In genomic region chr4:94714761-94715160, GRCh38 we compare ENCODE assay signal across 21 cellular contexts. TPM values are rescaled to one million over a fixed set of nuclear protein-coding genes. Genes with fewer than 3 reads are reported as not detected.
A peak's percentile ranks its signal among the peaks of the same experiment; 100 is the strongest.
DNase-seq lines count a peak whose midpoint lies in the region; FAIRE-seq and TF ChIP-seq lines count a peak whose summit lies in the region.
"Had no signal": no experiment of that assay in that cellular context is flagged by ENCODE, and none has a peak within 500 bp of the region (broad histone marks: within the 10 kb centered on the region; RNA-seq: fewer than 3 reads in every experiment).

No MANE protein-coding gene starts in this region.

- DNase-seq in AG09319 (ENCODE audit: extremely low read depth, low read depth), result peak; percentile 30
- DNase-seq in LHCN-M2 (ENCODE audit: low read depth), result peak; percentile 75
- DNase-seq in fibroblast of lung (ENCODE audit: low read depth in 2 of 2), result peak; percentile 70 to 89
- peak; percentile 78 to 94 for DNase-seq in trophoblast cell
- DNase-seq in colonic mucosa, result no peak
- DNase-seq in frontal cortex (ENCODE audit: low spot score in 2 of 2), result no peak
- no peak for DNase-seq in stimulated activated CD4-positive, alpha-beta T cell treated with anti-CD3 and anti-CD28 coated beads, Interleukin-4, amount 100 ng/mL, for 24 hours
- DNase-seq in cardiac septum (ENCODE audit: low spot score), result no peak
- DNase-seq: activated CD4-positive, alpha-beta memory T cell treated with anti-CD3 and anti-CD28 coated beads, Interleukin-2, amount 10 ng/mL, durations not matched to agents 7 days and 5 days; activated CD4-positive, CD25-positive, alpha-beta regulatory T cell; activated naive CD4-positive, alpha-beta T cell treated with anti-CD3 and anti-CD28 coated beads, Interleukin-2, amount 10 ng/mL, durations not matched to agents 7 days and 5 days; AML-193; cortex of kidney; H7; NCI-H1436; PC-3; SJCRH30; spleen; substantia nigra had no signal

- H2AFZ ChIP-seq in fibroblast of lung (ENCODE audit: low read length) (peak overlapping the region; percentile 20), trophoblast cell (ENCODE audit: insufficient read depth, low read length, poor library complexity) (no peak overlapping the region)

- H3K9me3 ChIP-seq in fibroblast of lung (ENCODE audit: control insufficient read depth, insufficient read depth, low read depth, low read length) (no peaks in the 10 kb centered on the region), trophoblast cell (ENCODE audit: insufficient read depth, low read depth, low read length) (no peaks in the 10 kb centered on the region), colonic mucosa (no peaks in the 10 kb centered on the region)
- H3K9me3 ChIP-seq: SJCRH30, spleen had no signal

- no peak overlapping the region for H2BK5ac ChIP-seq in trophoblast cell (ENCODE audit: low read depth, low read length, poor library complexity)

- no peaks in the 10 kb centered on the region for H3K79me1 ChIP-seq in trophoblast cell (ENCODE audit: low read length)

- H3K36me3 ChIP-seq in fibroblast of lung (ENCODE audit: control insufficient read depth, insufficient read depth, low read length), result no peaks in the 10 kb centered on the region
- H3K36me3 ChIP-seq in trophoblast cell (ENCODE audit: control insufficient read depth in 1 of 2, insufficient read depth in 2 of 2, low read length in 2 of 2), result no peaks in the 10 kb centered on the region
- no peaks in the 10 kb centered on the region for H3K36me3 ChIP-seq in colonic mucosa
- H3K36me3 ChIP-seq: SJCRH30, spleen had no signal

- H3K27ac ChIP-seq in fibroblast of lung (ENCODE audit: insufficient read depth, low read length), result peak overlapping the region; percentile 5
- H3K27ac ChIP-seq in trophoblast cell (ENCODE audit: low read depth, low read length), result no peak overlapping the region
- H3K27ac ChIP-seq in colonic mucosa, result no peak overlapping the region
- H3K27ac ChIP-seq: SJCRH30, spleen had no signal

- TF ChIP-seq CTCF in AG09319 (IDR thresholded peaks at IDR 0.05; ENCODE audit: low read depth, low read length), result no peak
- TF ChIP-seq CTCF in fibroblast of lung (conservative IDR thresholded peaks at IDR 0.05 in 1 of 2, IDR thresholded peaks at IDR 0.05 in 1 of 2; ENCODE audit: low read depth in 1 of 2, low read length in 2 of 2), result no peak
- no peak for TF ChIP-seq CTCF in colonic mucosa (IDR thresholded peaks at IDR 0.05)

- H3K4me3 ChIP-seq in fibroblast of lung (replicated peaks in 1 of 4; ENCODE audit: control extremely low read depth in 1 of 4, insufficient read depth in 1 of 4, low read depth in 3 of 4, low read length in 4 of 4) (no peak overlapping the region), trophoblast cell (ENCODE audit: low read depth, low read length) (no peak overlapping the region), colonic mucosa (no peak overlapping the region)
- H3K4me3 ChIP-seq: SJCRH30, spleen had no signal

- WGBS in trophoblast cell (ENCODE audit: extremely low coverage, insufficient coverage, insufficient read length), result no CpG with 5 or more reads among the region's 1 CpG

- H3K9ac ChIP-seq in fibroblast of lung (ENCODE audit: insufficient read depth, low read length), result no peak overlapping the region
- H3K9ac ChIP-seq in trophoblast cell (ENCODE audit: low read length), result no peak overlapping the region
- no peak overlapping the region for H3K9ac ChIP-seq in colonic mucosa (ENCODE audit: low read depth in 2 of 2, low read length in 2 of 2)

- H3K23ac ChIP-seq in trophoblast cell (ENCODE audit: low read length), result no peak overlapping the region

- H3K79me2 ChIP-seq in fibroblast of lung (ENCODE audit: control insufficient read depth, insufficient read depth, low read length) (no peaks in the 10 kb centered on the region), trophoblast cell (ENCODE audit: control insufficient read depth, insufficient read depth, low read length, poor library complexity) (no peaks in the 10 kb centered on the region)

- H3K4ac ChIP-seq in trophoblast cell (ENCODE audit: low read depth, low read length), result no peak overlapping the region

- H2BK12ac ChIP-seq in trophoblast cell (ENCODE audit: low read length), result no peak overlapping the region

- no peak overlapping the region for H3K14ac ChIP-seq in trophoblast cell (ENCODE audit: low read length)

- H3K4me2 ChIP-seq in fibroblast of lung (ENCODE audit: extremely low read depth, insufficient read depth, low read length) (no peak overlapping the region), trophoblast cell (ENCODE audit: low read length) (no peak overlapping the region)

- H3K27me3 ChIP-seq in fibroblast of lung (ENCODE audit: control insufficient read depth, insufficient read depth, low read length) (no peaks in the 10 kb centered on the region), trophoblast cell (ENCODE audit: insufficient read depth, low read length) (no peaks in the 10 kb centered on the region), colonic mucosa (no peaks in the 10 kb centered on the region)
- H3K27me3 ChIP-seq: SJCRH30 had no signal

- no peaks in the 10 kb centered on the region for H4K20me1 ChIP-seq in fibroblast of lung (ENCODE audit: control insufficient read depth, extremely low read depth, insufficient read depth, low read length)

- no peak overlapping the region for H3K18ac ChIP-seq in trophoblast cell (ENCODE audit: low read length)

- H4K8ac ChIP-seq in trophoblast cell (ENCODE audit: low read depth, low read length), result no peak overlapping the region

- H4K91ac ChIP-seq in trophoblast cell (ENCODE audit: low read depth, low read length), result no peak overlapping the region

- no peak for FAIRE-seq in frontal cortex (lab: Jason Lieb, UNC)
- FAIRE-seq: GM19239 had no signal

- intact Hi-C loops in colonic mucosa (cut with DNase I) (no loop called here), cardiac septum (cut with DNase I) (no loop called here)

- H3K4me1 ChIP-seq in fibroblast of lung (ENCODE audit: control insufficient read depth, extremely low read depth, insufficient read depth, low read length), result no peaks in the 10 kb centered on the region
- H3K4me1 ChIP-seq in trophoblast cell (ENCODE audit: control insufficient read depth in 1 of 2, insufficient read depth in 2 of 2, low read length in 2 of 2), result no peaks in the 10 kb centered on the region
- no peaks in the 10 kb centered on the region for H3K4me1 ChIP-seq in colonic mucosa
- H3K4me1 ChIP-seq: spleen had no signal

- no peak overlapping the region for H2BK120ac ChIP-seq in trophoblast cell (ENCODE audit: insufficient read depth, low read length, poor library complexity)

- H4K12ac ChIP-seq in trophoblast cell (ENCODE audit: low read depth, low read length), result no peak overlapping the region

- no peak overlapping the region for H2AK5ac ChIP-seq in trophoblast cell (ENCODE audit: low read length)

RNA-seq across cellular contexts. Expression of gene BMPR1B, which starts 43.0 kb away (rescaled TPM):
- 11.5 and 14.5 TPM in 2 replicates for total RNA-seq in LHCN-M2 (2014; rRNA removed)
- polyA plus RNA-seq in LHCN-M2 (2012), result 1.5 TPM
- total RNA-seq in fibroblast of lung, result 0.17 and 0.26 TPM in 2 replicates
- 0.23 and 0.45 TPM in 2 replicates for polyA plus RNA-seq in fibroblast of lung
- 0.17 and 0.73 TPM in 2 replicates for polyA plus RNA-seq in fibroblast of lung (2012)
- not detected in 2 replicates for polyA minus RNA-seq in fibroblast of lung (ENCODE audit: low replicate concordance)
- polyA plus RNA-seq in trophoblast cell (2013), result 0.35 and 0.37 TPM in 2 replicates
- under 1 TPM; 0.10 to 0.24 TPM for total RNA-seq in colonic mucosa
- 8.2 TPM for total RNA-seq in frontal cortex
- 1.5 TPM for total RNA-seq in cardiac septum
- total RNA-seq: activated CD4-positive, alpha-beta memory T cell treated with anti-CD3 and anti-CD28 coated beads, Interleukin-2, amount 10 ng/mL, durations not matched to agents 7 days and 5 days; T-helper 2 cell treated with Interferon-gamma antibody and Interleukin-4, amounts not matched to agents 100 ng/mL and 5 ng/mL, for 36 hours had no signal

Comparison
In these comparisons a context has a peak if more than half of its experiments do, and no peak if none do; other contexts are left out.
1. DNase-seq: peak in AG09319 (single experiment), LHCN-M2 (single experiment), fibroblast of lung (2 of 2) and trophoblast cell (2 of 2); none in colonic mucosa (single experiment), frontal cortex (0 of 2), stimulated activated CD4-positive, alpha-beta T cell treated with anti-CD3 and anti-CD28 coated beads, Interleukin-4, amount 100 ng/mL, for 24 hours (single experiment) and cardiac septum (single experiment).